In genomic region chr13:63198076-63198475, GRCh38 we compare ENCODE assay signal across 20 cellular contexts.
DNase-seq lines count a peak whose midpoint lies in the region; ATAC-seq, FAIRE-seq and TF ChIP-seq lines count a peak whose summit lies in the region.
"Had no signal": no experiment of that assay in that cellular context is flagged by ENCODE, and none has a peak within 500 bp of the region (broad histone marks: within the 10 kb centered on the region; RNA-seq: fewer than 3 reads in every experiment).

No MANE protein-coding gene starts in this region.

- H3K4me3 ChIP-seq in GM23248 (no peak overlapping the region), left lung (no peak overlapping the region), HepG2 (replicated peaks in 1 of 3; ENCODE audit: insufficient read depth in 1 of 3, low read depth in 2 of 3, low read length in 3 of 3) (no peak overlapping the region)
- H3K4me3 ChIP-seq: BLaER1, prostate gland, spleen had no signal

- H3K9me3 Mint-ChIP-seq in natural killer cell treated with Interleukin-12 subunit alpha and Interleukin-12 subunit beta and Interleukin-15 and Interleukin-18, amount 100 ng/mL, for 72 hours, result peaks cover 8% of the 10 kb centered on the region
- H3K9me3 Mint-ChIP-seq in activated naive CD8-positive, alpha-beta T cell treated with anti-CD3 and anti-CD28 coated beads, Interleukin-2, amount 50 U/mL, for 24 hours, result peaks cover 11% of the 10 kb centered on the region
- H3K9me3 Mint-ChIP-seq: stimulated activated memory B cell treated with anti-CD40 and anti-IgM and Interleukin-4, amounts not matched to agents 10 μg/mL and 1 μg/mL and 100 μg/mL, for 72 hours had no signal

- TF ChIP-seq POLR2A in HepG2 (IDR thresholded peaks at IDR 0.05; ENCODE audit: insufficient read depth in 1 of 2, low read depth in 2 of 2, low read length in 2 of 2), result no peak

- 34 to 58% methylated on average over 2 of the region's 2 CpGs for WGBS in GM23248 (ENCODE audit: low coverage in 1 of 2, low lambda C conversion rate in 2 of 2, missing lambda C conversion rate in 2 of 2), 2 experiments
- WGBS in HepG2 (ENCODE audit: low lambda C conversion rate), result 0% methylated on average over 2 of the region's 2 CpGs

- no peak for TF ChIP-seq RAD21 in HepG2 (CRISPR knock-in tag; IDR thresholded peaks at IDR 0.05)

- H3K4me1 ChIP-seq in GM23248 (ENCODE audit: insufficient read depth), result no peaks in the 10 kb centered on the region
- no peaks in the 10 kb centered on the region for H3K4me1 ChIP-seq in left lung
- no peaks in the 10 kb centered on the region for H3K4me1 ChIP-seq in HepG2 (ENCODE audit: insufficient read depth, low read length)
- H3K4me1 ChIP-seq: BLaER1, prostate gland, spleen had no signal

- TF ChIP-seq EP300 in HepG2 (IDR thresholded peaks at IDR 0.05; ENCODE audit: low read depth in 2 of 2, low read length in 2 of 2) (no peak), HepG2 (CRISPR knock-in tag; IDR thresholded peaks at IDR 0.05; ENCODE audit: borderline replicate concordance) (no peak)

- in situ Hi-C loops in GM23248 (cut with MboI), result no loop called here
- in situ Hi-C loops in HepG2 (cut with HindIII; ENCODE audit: extremely low pct_ligation_motif_present, low pct_unique_long_range_greater_than_20kb), result no loop called here

- intact Hi-C loops in left lung (cut with DNase I) (no loop called here), HepG2 (cut with micrococcal nuclease; ENCODE audit: unreplicated experiment) (no loop called here)

- H3K9me3 ChIP-seq in GM23248 (ENCODE audit: low read depth) (no peaks in the 10 kb centered on the region), left lung (peaks cover 0 to 2% of the 10 kb centered on the region in 2 donors), HepG2 (ENCODE audit: low read length) (no peaks in the 10 kb centered on the region)
- H3K9me3 ChIP-seq: BLaER1, prostate gland had no signal

- H3K4me3 Mint-ChIP-seq in natural killer cell treated with Interleukin-12 subunit alpha and Interleukin-12 subunit beta and Interleukin-15 and Interleukin-18, amount 100 ng/mL, for 72 hours, result no peak overlapping the region
- H3K4me3 Mint-ChIP-seq in activated naive CD8-positive, alpha-beta T cell treated with anti-CD3 and anti-CD28 coated beads, Interleukin-2, amount 50 U/mL, for 24 hours, result no peak overlapping the region
- H3K4me3 Mint-ChIP-seq: naive thymus-derived CD8-positive, alpha-beta T cell; stimulated activated memory B cell treated with anti-CD40 and anti-IgM and Interleukin-4, amounts not matched to agents 10 μg/mL and 1 μg/mL and 100 μg/mL, for 72 hours had no signal

- TF ChIP-seq CTCF in left lung (IDR thresholded peaks at IDR 0.05) (no peak), HepG2 (CRISPR knock-in tag; IDR thresholded peaks at IDR 0.05) (no peak)

- H3K27me3 Mint-ChIP-seq in natural killer cell treated with Interleukin-12 subunit alpha and Interleukin-12 subunit beta and Interleukin-15 and Interleukin-18, amount 100 ng/mL, for 72 hours, result no peaks in the 10 kb centered on the region
- no peaks in the 10 kb centered on the region for H3K27me3 Mint-ChIP-seq in activated naive CD8-positive, alpha-beta T cell treated with anti-CD3 and anti-CD28 coated beads, Interleukin-2, amount 50 U/mL, for 24 hours
- H3K27me3 Mint-ChIP-seq: naive thymus-derived CD8-positive, alpha-beta T cell; stimulated activated memory B cell treated with anti-CD40 and anti-IgM and Interleukin-4, amounts not matched to agents 10 μg/mL and 1 μg/mL and 100 μg/mL, for 72 hours had no signal

- POLR2A ChIA-PET in HepG2 (lab: Yijun Ruan, JAX), result no interaction called here

- H3F3A ChIP-seq in GM23248 (ENCODE audit: insufficient read depth), result no peaks in the 10 kb centered on the region

- no peaks in the 10 kb centered on the region for H3K36me3 Mint-ChIP-seq in natural killer cell treated with Interleukin-12 subunit alpha and Interleukin-12 subunit beta and Interleukin-15 and Interleukin-18, amount 100 ng/mL, for 72 hours
- H3K36me3 Mint-ChIP-seq in activated naive CD8-positive, alpha-beta T cell treated with anti-CD3 and anti-CD28 coated beads, Interleukin-2, amount 50 U/mL, for 24 hours (ENCODE audit: low read depth), result no peaks in the 10 kb centered on the region
- H3K36me3 Mint-ChIP-seq: naive thymus-derived CD8-positive, alpha-beta T cell; stimulated activated memory B cell treated with anti-CD40 and anti-IgM and Interleukin-4, amounts not matched to agents 10 μg/mL and 1 μg/mL and 100 μg/mL, for 72 hours had no signal

- H2AFZ ChIP-seq in GM23248 (no peak overlapping the region), HepG2 (ENCODE audit: low read length) (no peak overlapping the region)

- no peak overlapping the region for H3K27ac ChIP-seq in GM23248
- peak overlapping the region in 1 of 2 donors; percentile 33 for H3K27ac ChIP-seq in left lung
- H3K27ac ChIP-seq in HepG2 (ENCODE audit: extremely low read length, insufficient read depth, low read length), result no peak overlapping the region
- H3K27ac ChIP-seq: BLaER1, HL-60, prostate gland, spleen had no signal

- ATAC-seq in left lung (peak; percentile 93), HepG2 (no peak)
- ATAC-seq in natural killer cell treated with Interleukin-12 subunit alpha and Interleukin-12 subunit beta and Interleukin-15 and Interleukin-18, amount 100 ng/mL, for 72 hours, result no peak
- ATAC-seq in activated naive CD8-positive, alpha-beta T cell treated with anti-CD3 and anti-CD28 coated beads, Interleukin-2, amount 50 U/mL, for 24 hours, result no peak
- ATAC-seq: naive thymus-derived CD8-positive, alpha-beta T cell; stimulated activated memory B cell treated with anti-CD40 and anti-IgM and Interleukin-4, amounts not matched to agents 10 μg/mL and 1 μg/mL and 100 μg/mL, for 72 hours had no signal

- H3K9ac ChIP-seq in GM23248, result no peak overlapping the region
- H3K9ac ChIP-seq in HepG2 (ENCODE audit: insufficient read depth, low read depth, low read length), result no peak overlapping the region
- H3K9ac ChIP-seq: BLaER1 had no signal

- H3K4me1 Mint-ChIP-seq in natural killer cell treated with Interleukin-12 subunit alpha and Interleukin-12 subunit beta and Interleukin-15 and Interleukin-18, amount 100 ng/mL, for 72 hours (ENCODE audit: low read depth in 2 of 2), result no peaks in the 10 kb centered on the region
- no peaks in the 10 kb centered on the region for H3K4me1 Mint-ChIP-seq in activated naive CD8-positive, alpha-beta T cell treated with anti-CD3 and anti-CD28 coated beads, Interleukin-2, amount 50 U/mL, for 24 hours
- H3K4me1 Mint-ChIP-seq: naive thymus-derived CD8-positive, alpha-beta T cell; stimulated activated memory B cell treated with anti-CD40 and anti-IgM and Interleukin-4, amounts not matched to agents 10 μg/mL and 1 μg/mL and 100 μg/mL, for 72 hours had no signal

- no peak overlapping the region for H3K4me2 ChIP-seq in GM23248 (ENCODE audit: unreplicated experiment)
- H3K4me2 ChIP-seq in HepG2 (ENCODE audit: low read depth, low read length), result no peak overlapping the region
- H3K4me2 ChIP-seq: BLaER1 had no signal

- BruUV-seq in HepG2 (replicated peaks; lab: Mats Ljungman, UMichigan), result no TSS peak

- H3K36me3 ChIP-seq in GM23248 (ENCODE audit: low read depth), result no peaks in the 10 kb centered on the region
- no peaks in the 10 kb centered on the region for H3K36me3 ChIP-seq in left lung
- no peaks in the 10 kb centered on the region for H3K36me3 ChIP-seq in HepG2 (replicated peaks in 1 of 2; ENCODE audit: control insufficient read depth in 1 of 2, insufficient read depth in 2 of 2, low read length in 2 of 2)
- H3K36me3 ChIP-seq: BLaER1, prostate gland, spleen had no signal

- no peak overlapping the region for H3K27ac Mint-ChIP-seq in natural killer cell treated with Interleukin-12 subunit alpha and Interleukin-12 subunit beta and Interleukin-15 and Interleukin-18, amount 100 ng/mL, for 72 hours
- H3K27ac Mint-ChIP-seq in activated naive CD8-positive, alpha-beta T cell treated with anti-CD3 and anti-CD28 coated beads, Interleukin-2, amount 50 U/mL, for 24 hours, result no peak overlapping the region
- H3K27ac Mint-ChIP-seq: naive thymus-derived CD8-positive, alpha-beta T cell; stimulated activated memory B cell treated with anti-CD40 and anti-IgM and Interleukin-4, amounts not matched to agents 10 μg/mL and 1 μg/mL and 100 μg/mL, for 72 hours had no signal

- CTCF ChIA-PET in HepG2 (lab: Yijun Ruan, JAX; ENCODE audit: low intra/inter-chr PET ratio, low total read pairs), result no interaction called here

- FAIRE-seq in HepG2 (lab: Jason Lieb, UNC), result no peak

- H3K9me2 ChIP-seq in GM23248 (ENCODE audit: insufficient read depth), result no peaks in the 10 kb centered on the region

- H3K79me2 ChIP-seq in GM23248 (ENCODE audit: insufficient read depth) (no peaks in the 10 kb centered on the region), HepG2 (ENCODE audit: insufficient read depth, low read length) (no peaks in the 10 kb centered on the region)

- H4K20me1 ChIP-seq in GM23248 (ENCODE audit: insufficient read depth) (no peaks in the 10 kb centered on the region), HepG2 (ENCODE audit: insufficient read depth, low read length) (no peaks in the 10 kb centered on the region)
- H4K20me1 ChIP-seq: BLaER1 had no signal

- DNase-seq in GM23248, result peak; percentile 5
- peak; percentile 73 for DNase-seq in NCI-H2029 (lab: John Stamatoyannopoulos, UW)
- DNase-seq in SHP77 (lab: John Stamatoyannopoulos, UW), result peak; percentile 67 to 87
- peak in 1 of 2 donors; percentile 56 for DNase-seq in left lung
- DNase-seq in natural killer cell treated with Interleukin-12 subunit alpha and Interleukin-12 subunit beta and Interleukin-15 and Interleukin-18, amount 100 ng/mL, for 72 hours (ENCODE audit: low spot score), result no peak
- no peak for DNase-seq in HepG2 (ENCODE audit: low spot score)
- no peak for DNase-seq in NCI-H526 treated with DMSO at 0.1 percent for 48 hours (lab: John Stamatoyannopoulos, UW)
- no peak for DNase-seq in activated naive CD8-positive, alpha-beta T cell treated with anti-CD3 and anti-CD28 coated beads, Interleukin-2, amount 50 U/mL, for 24 hours
- DNase-seq: amygdala; DND-41; glutamatergic neuron; KBM-7; naive thymus-derived CD8-positive, alpha-beta T cell; NCI-H1694; spleen; trophoblast cell had no signal

- H3K27me3 ChIP-seq in GM23248 (replicated peaks; ENCODE audit: insufficient read depth) (no peaks in the 10 kb centered on the region), left lung (no peaks in the 10 kb centered on the region), HepG2 (ENCODE audit: control insufficient read depth in 1 of 2, insufficient read depth in 2 of 2, low read length in 2 of 2) (no peaks in the 10 kb centered on the region)
- H3K27me3 ChIP-seq: BLaER1, spleen had no signal

TF ChIP-seq in HepG2, 621 proteins besides CTCF, POLR2A, EP300 and RAD21 (continues in another document):
- no peak for TF ChIP-seq ZNF253 (CRISPR knock-in tag; IDR thresholded peaks at IDR 0.05; ENCODE audit: borderline replicate concordance)
- TF ChIP-seq RFX3 (CRISPR knock-in tag; IDR thresholded peaks at IDR 0.05), result no peak
- TF ChIP-seq ERF (CRISPR knock-in tag; IDR thresholded peaks at IDR 0.05), result no peak
- TF ChIP-seq, protein P1, sequence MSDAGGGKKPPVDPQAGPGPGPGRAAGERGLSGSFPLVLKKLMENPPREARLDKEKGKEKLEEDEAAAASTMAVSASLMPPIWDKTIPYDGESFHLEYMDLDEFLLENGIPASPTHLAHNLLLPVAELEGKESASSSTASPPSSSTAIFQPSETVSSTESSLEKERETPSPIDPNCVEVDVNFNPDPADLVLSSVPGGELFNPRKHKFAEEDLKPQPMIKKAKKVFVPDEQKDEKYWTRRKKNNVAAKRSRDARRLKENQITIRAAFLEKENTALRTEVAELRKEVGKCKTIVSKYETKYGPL (CRISPR knock-in tag; IDR thresholded peaks at IDR 0.05), result no peak

Comparison
In these comparisons a context has a peak if more than half of its experiments do, and no peak if none do; other contexts are left out.
1. DNase-seq: peak in GM23248 (single experiment), NCI-H2029 (single experiment) and SHP77 (2 of 2); none in natural killer cell treated with Interleukin-12 subunit alpha and Interleukin-12 subunit beta and Interleukin-15 and Interleukin-18, amount 100 ng/mL, for 72 hours (single experiment), HepG2 (single experiment), NCI-H526 treated with DMSO at 0.1 percent for 48 hours (single experiment) and activated naive CD8-positive, alpha-beta T cell treated with anti-CD3 and anti-CD28 coated beads, Interleukin-2, amount 50 U/mL, for 24 hours (single experiment).